In genomic region chr1:92399076-92399475, GRCh38 we compare ENCODE assay signal across 12 cellular contexts.
DNase-seq lines count a peak whose midpoint lies in the region; ATAC-seq, FAIRE-seq and TF ChIP-seq lines count a peak whose summit lies in the region.
"Had no signal": no experiment of that assay in that cellular context is flagged by ENCODE, and none has a peak within 500 bp of the region (broad histone marks: within the 10 kb centered on the region; RNA-seq: fewer than 3 reads in every experiment).

No MANE protein-coding gene starts in this region.

- no peak overlapping the region for H3K27ac ChIP-seq in MM.1S (ENCODE audit: low read length)
- no peak overlapping the region for H3K27ac ChIP-seq in uterus
- no peak overlapping the region for H3K27ac ChIP-seq in upper lobe of right lung

- H3K4me2 ChIP-seq in MM.1S (ENCODE audit: low read depth, low read length): no peak overlapping the region

- no peaks in the 10 kb centered on the region for H3K79me2 ChIP-seq in MM.1S (ENCODE audit: low read length)

- FAIRE-seq in GM18507 (lab: Jason Lieb, UNC): peak; percentile 69
- FAIRE-seq: keratinocyte had no signal

- H3K9me3 ChIP-seq in MM.1S (replicated peaks; ENCODE audit: insufficient read depth, low read length) (no peaks in the 10 kb centered on the region), uterus (peaks cover 0 to 4% of the 10 kb centered on the region in 2 donors), upper lobe of right lung (peaks cover 18% of the 10 kb centered on the region)

- H3K4me1 ChIP-seq in MM.1S (ENCODE audit: low read length): no peaks in the 10 kb centered on the region
- H3K4me1 ChIP-seq in uterus: no peaks in the 10 kb centered on the region
- no peaks in the 10 kb centered on the region for H3K4me1 ChIP-seq in upper lobe of right lung

- TF ChIP-seq CTCF in MM.1S (IDR thresholded peaks at IDR 0.05; ENCODE audit: low read length) (no peak), uterus (IDR thresholded peaks at IDR 0.05) (no peak), upper lobe of right lung (IDR thresholded peaks at IDR 0.05) (no peak)

- no peak overlapping the region for H3K9ac ChIP-seq in MM.1S (ENCODE audit: low read length)

- peak; percentile 90 for ATAC-seq in GM21423 (IDR thresholded peaks at IDR 0.05; ENCODE audit: unreplicated experiment)
- ATAC-seq in HG03159 (IDR thresholded peaks at IDR 0.05; ENCODE audit: unreplicated experiment): peak; percentile 85
- ATAC-seq in activated naive CD4-positive, alpha-beta T cell treated with anti-CD3 and anti-CD28 coated beads, Interleukin-2, amount 50 U/mL, for 72 hours: no peak
- no peak for ATAC-seq in upper lobe of right lung
- ATAC-seq: effector memory CD8-positive, alpha-beta T cell; right cardiac atrium had no signal

- no peak overlapping the region for H3K27ac Mint-ChIP-seq in activated naive CD4-positive, alpha-beta T cell treated with anti-CD3 and anti-CD28 coated beads, Interleukin-2, amount 50 U/mL, for 72 hours
- H3K27ac Mint-ChIP-seq: effector memory CD8-positive, alpha-beta T cell had no signal

- no peak overlapping the region for H2AFZ ChIP-seq in MM.1S (ENCODE audit: low read length)

- H3K4me3 ChIP-seq in MM.1S (ENCODE audit: low read length) (no peak overlapping the region), uterus (no peak overlapping the region), upper lobe of right lung (no peak overlapping the region)

- no peaks in the 10 kb centered on the region for H3F3A ChIP-seq in MM.1S (ENCODE audit: insufficient read depth, low read length)

- TF ChIP-seq POLR2A in uterus (IDR thresholded peaks at IDR 0.05): no peak

- H3K36me3 Mint-ChIP-seq in activated naive CD4-positive, alpha-beta T cell treated with anti-CD3 and anti-CD28 coated beads, Interleukin-2, amount 50 U/mL, for 72 hours: peaks cover 3 to 16% of the 10 kb centered on the region in 2 donors

- DNase-seq in GM18507 (ENCODE audit: extremely low spot score, insufficient read length, low read depth) (peak; percentile 17), amniotic epithelial cell (ENCODE audit: low read depth) (peak; percentile 15), MM.1S (no peak), uterus (no peak), upper lobe of right lung (no peak)
- no peak for DNase-seq in activated naive CD4-positive, alpha-beta T cell treated with anti-CD3 and anti-CD28 coated beads, Interleukin-2, amount 50 U/mL, for 72 hours (ENCODE audit: low spot score in 2 of 2)
- DNase-seq: Calu3; effector memory CD8-positive, alpha-beta T cell; right cardiac atrium had no signal

- peaks cover 3 to 13% of the 10 kb centered on the region in 2 donors for H3K9me3 Mint-ChIP-seq in activated naive CD4-positive, alpha-beta T cell treated with anti-CD3 and anti-CD28 coated beads, Interleukin-2, amount 50 U/mL, for 72 hours

- H3K9me2 ChIP-seq in MM.1S (replicated peaks; ENCODE audit: insufficient read depth, low read length): no peaks in the 10 kb centered on the region

- intact Hi-C loops in uterus (cut with DNase I; ENCODE audit: low total_unique reads) (no loop called here), upper lobe of right lung (cut with DNase I) (no loop called here)

- H3K27me3 ChIP-seq in MM.1S (replicated peaks; ENCODE audit: insufficient read depth, low read length): no peaks in the 10 kb centered on the region
- H3K27me3 ChIP-seq in uterus: no peaks in the 10 kb centered on the region
- H3K27me3 ChIP-seq in upper lobe of right lung: no peaks in the 10 kb centered on the region

- no peaks in the 10 kb centered on the region for H4K20me1 ChIP-seq in MM.1S (ENCODE audit: insufficient read depth, low read length)

- H3K36me3 ChIP-seq in MM.1S (replicated peaks; ENCODE audit: insufficient read depth, low read length) (no peaks in the 10 kb centered on the region), uterus (no peaks in the 10 kb centered on the region), upper lobe of right lung (no peaks in the 10 kb centered on the region)

Comparison
In these comparisons a context has a peak if more than half of its experiments do, and no peak if none do; other contexts are left out.
1. DNase-seq: peak in GM18507 (single experiment) and amniotic epithelial cell (single experiment); none in activated naive CD4-positive, alpha-beta T cell treated with anti-CD3 and anti-CD28 coated beads, Interleukin-2, amount 50 U/mL, for 72 hours (0 of 2), MM.1S (single experiment), uterus (0 of 2) and upper lobe of right lung (single experiment).
2. ATAC-seq: peak in GM21423 (single experiment) and HG03159 (single experiment); none in activated naive CD4-positive, alpha-beta T cell treated with anti-CD3 and anti-CD28 coated beads, Interleukin-2, amount 50 U/mL, for 72 hours (0 of 2) and upper lobe of right lung (single experiment).